ENCODE assay signal across 28 cellular contexts in the genomic region with DNA sequence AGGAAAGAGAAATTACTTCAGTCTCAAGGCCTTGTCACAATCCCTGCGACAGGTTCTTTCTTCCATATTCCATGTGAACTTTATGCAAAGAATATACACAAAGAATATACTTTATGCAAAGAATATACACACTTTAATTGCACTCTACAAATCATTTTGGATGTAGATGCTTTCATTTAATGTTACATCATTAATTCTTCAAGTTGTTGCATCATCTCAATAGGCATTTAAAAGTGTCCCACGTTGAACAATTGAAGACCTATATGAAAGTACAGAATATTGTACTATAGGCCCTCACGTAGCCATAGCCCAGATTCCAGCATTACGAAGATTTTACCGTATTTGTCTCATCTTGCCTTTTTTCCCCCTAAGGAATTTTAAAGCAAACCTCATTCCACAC. TPM values are rescaled to one million over a fixed set of nuclear protein-coding genes. Genes with fewer than 3 reads are reported as not detected.
"Had no signal": no experiment of that assay in that cellular context is flagged by ENCODE, and none has a peak within 500 bp of the region (broad histone marks: within the 10 kb centered on the region; RNA-seq: fewer than 3 reads in every experiment).

No MANE protein-coding gene starts in this region.

- H3K4me1 ChIP-seq: ascending aorta had no signal

- H3K36me3 ChIP-seq: ascending aorta, cardiac muscle cell had no signal

- FAIRE-seq: TTC549 had no signal

- ATAC-seq: activated CD4-positive, alpha-beta T cell treated with anti-CD3 and anti-CD28 coated beads for 36 hours; activated CD8-positive, alpha-beta memory T cell treated with anti-CD3 and anti-CD28 coated beads, Interleukin-2, amount 10 ng/mL, durations not matched to agents 7 days and 5 days; activated CD8-positive, alpha-beta T cell treated with anti-CD3 and anti-CD28 coated beads, Interleukin-2, amount 10 ng/mL, durations not matched to agents 7 days and 5 days; activated naive CD8-positive, alpha-beta T cell treated with anti-CD3 and anti-CD28 coated beads, Interleukin-2, amount 50 U/mL, for 24 hours had no signal

- DNase-seq: activated B cell treated with CpG ODN at 0.5 μM for 24 hours; activated CD4-positive, alpha-beta memory T cell treated with anti-CD3 and anti-CD28 coated beads, Interleukin-2, amount 10 ng/mL, durations not matched to agents 7 days and 5 days; activated CD4-positive, alpha-beta T cell treated with anti-CD3 and anti-CD28 coated beads for 1 hour; activated CD4-positive, alpha-beta T cell treated with anti-CD3 and anti-CD28 coated beads for 36 hours; activated CD4-positive, alpha-beta T cell treated with anti-CD3 and anti-CD28 coated beads for 48 hours; activated CD4-positive, alpha-beta T cell treated with anti-CD3 and anti-CD28 coated beads, Interleukin-2, amount 50 U/mL, for 1 hour; activated CD4-positive, alpha-beta T cell treated with anti-CD3 and anti-CD28 coated beads, Interleukin-2, amount 50 U/mL, for 4 hours; activated CD8-positive, alpha-beta memory T cell treated with anti-CD3 and anti-CD28 coated beads, Interleukin-2, amount 10 ng/mL, durations not matched to agents 7 days and 5 days; activated CD8-positive, alpha-beta T cell treated with anti-CD3 and anti-CD28 coated beads, Interleukin-2, amount 10 ng/mL, durations not matched to agents 7 days and 5 days; activated effector memory CD4-positive, alpha-beta T cell treated with Interleukin-2 at 50 U/mL for 16 hours; activated gamma-delta T cell; activated naive CD4-positive, alpha-beta T cell treated with Interleukin-2 at 50 U/mL for 16 hours; activated naive CD8-positive, alpha-beta T cell treated with anti-CD3 and anti-CD28 coated beads, Interleukin-2, amount 10 ng/mL, durations not matched to agents 7 days and 5 days; activated naive CD8-positive, alpha-beta T cell treated with anti-CD3 and anti-CD28 coated beads, Interleukin-2, amount 50 U/mL, for 24 hours; activated T-cell treated with anti-CD3 and anti-CD28 coated beads, Interleukin-2, amount 50 U/mL, for 24 hours; activated T-cell treated with anti-CD3 and anti-CD28 coated beads, Interleukin-2, amount 50 U/mL, for 48 hours; amygdala; anterior cingulate cortex; caudate nucleus; cerebellar nuclear complex; T-helper 1 cell; T-helper 2 cell; T-helper 9 cell had no signal

- H3K9me3 ChIP-seq: ascending aorta had no signal

- H3K4me3 ChIP-seq: ascending aorta, cardiac muscle cell had no signal

- H3K27me3 ChIP-seq: ascending aorta, cardiac muscle cell had no signal

- H3K27ac ChIP-seq: ascending aorta, cardiac muscle cell, VCaP had no signal

RNA-seq across cellular contexts. Expression of a gene that starts 33.1 kb away (rescaled TPM):
- total RNA-seq: activated B cell treated with CpG ODN at 0.5 μM for 24 hours, ascending aorta, cardiac muscle cell, chondrocyte had no signal
- polyA plus RNA-seq: cardiac muscle cell had no signal
